Comparison of ENCODE assay signal across 33 cellular contexts in genomic region chr9:24095246-24095645, GRCh38.
"Had no signal": no experiment of that assay in that cellular context is flagged by ENCODE, and none has a peak within 500 bp of the region (broad histone marks: within the 10 kb centered on the region; RNA-seq: fewer than 3 reads in every experiment).

No MANE protein-coding gene starts in this region.

- H3K4me1 Mint-ChIP-seq: activated CD4-positive, alpha-beta memory T cell treated with anti-CD3 and anti-CD28 coated beads, Interleukin-2, amount 10 ng/mL, durations not matched to agents 7 days and 5 days; activated CD4-positive, alpha-beta T cell treated with anti-CD3 and anti-CD28 coated beads for 36 hours; activated CD4-positive, alpha-beta T cell treated with anti-CD3 and anti-CD28 coated beads, Interleukin-2, amount 10 ng/mL, durations not matched to agents 7 days and 5 days; activated CD8-positive, alpha-beta memory T cell treated with anti-CD3 and anti-CD28 coated beads, Interleukin-2, amount 10 ng/mL, durations not matched to agents 7 days and 5 days; activated naive CD4-positive, alpha-beta T cell treated with anti-CD3 and anti-CD28 coated beads, Interleukin-2, amount 10 ng/mL, durations not matched to agents 7 days and 5 days; activated naive CD4-positive, alpha-beta T cell treated with anti-CD3 and anti-CD28 coated beads, Interleukin-2, amount 50 U/mL, for 24 hours; activated naive CD8-positive, alpha-beta T cell treated with anti-CD3 and anti-CD28 coated beads, Interleukin-2, amount 10 ng/mL, durations not matched to agents 7 days and 5 days; activated naive CD8-positive, alpha-beta T cell treated with anti-CD3 and anti-CD28 coated beads, Interleukin-2, amount 50 U/mL, for 24 hours; brain; central memory CD8-positive, alpha-beta T cell; WTC11 had no signal

- H3K27ac Mint-ChIP-seq: activated CD4-positive, alpha-beta memory T cell treated with anti-CD3 and anti-CD28 coated beads, Interleukin-2, amount 10 ng/mL, durations not matched to agents 7 days and 5 days; activated CD4-positive, alpha-beta T cell treated with anti-CD3 and anti-CD28 coated beads for 36 hours; activated CD4-positive, alpha-beta T cell treated with anti-CD3 and anti-CD28 coated beads, Interleukin-2, amount 10 ng/mL, durations not matched to agents 7 days and 5 days; activated CD8-positive, alpha-beta memory T cell treated with anti-CD3 and anti-CD28 coated beads, Interleukin-2, amount 10 ng/mL, durations not matched to agents 7 days and 5 days; activated CD8-positive, alpha-beta T cell treated with anti-CD3 and anti-CD28 coated beads, Interleukin-2, amount 10 ng/mL, durations not matched to agents 7 days and 5 days; activated naive CD4-positive, alpha-beta T cell treated with anti-CD3 and anti-CD28 coated beads, Interleukin-2, amount 10 ng/mL, durations not matched to agents 7 days and 5 days; activated naive CD4-positive, alpha-beta T cell treated with anti-CD3 and anti-CD28 coated beads, Interleukin-2, amount 50 U/mL, for 24 hours; activated naive CD8-positive, alpha-beta T cell; activated naive CD8-positive, alpha-beta T cell treated with anti-CD3 and anti-CD28 coated beads, Interleukin-2, amount 10 ng/mL, durations not matched to agents 7 days and 5 days; activated naive CD8-positive, alpha-beta T cell treated with anti-CD3 and anti-CD28 coated beads, Interleukin-2, amount 50 U/mL, for 24 hours; activated T-cell treated with anti-CD3 and anti-CD28 coated beads, Interleukin-2, amount 50 U/mL, for 24 hours; activated T-helper 2 cell treated with anti-CD3 and anti-CD28 coated beads, Interferon-gamma antibody, Interleukin-2, Interleukin-4, amounts not matched to agents 10 μg/mL and 5 μg/mL and 100 μg/mL, durations not matched to agents 14 hours and 24 hours and 36 hours; brain; T-helper 1 cell treated with Interleukin-12 subunit alpha and Interleukin-12 subunit beta and Interleukin-4 antibody, amounts not matched to agents 30 μg/mL and 1 μg/mL, for 36 hours; T-helper 2 cell treated with Interferon-gamma antibody and Interleukin-4, amounts not matched to agents 5 μg/mL and 100 μg/mL, for 36 hours; WTC11 had no signal

- DNase-seq: activated CD4-positive, alpha-beta memory T cell treated with anti-CD3 and anti-CD28 coated beads, Interleukin-2, amount 10 ng/mL, durations not matched to agents 7 days and 5 days; activated CD4-positive, alpha-beta T cell treated with anti-CD3 and anti-CD28 coated beads for 1 hour; activated CD4-positive, alpha-beta T cell treated with anti-CD3 and anti-CD28 coated beads for 36 hours; activated CD4-positive, alpha-beta T cell treated with anti-CD3 and anti-CD28 coated beads for 48 hours; activated CD4-positive, alpha-beta T cell treated with anti-CD3 and anti-CD28 coated beads, Interleukin-2, amount 10 ng/mL, durations not matched to agents 7 days and 5 days; activated CD4-positive, alpha-beta T cell treated with anti-CD3 and anti-CD28 coated beads, Interleukin-2, amount 50 U/mL, for 48 hours; activated CD4-positive, CD25-positive, alpha-beta regulatory T cell; activated CD8-positive, alpha-beta memory T cell treated with anti-CD3 and anti-CD28 coated beads for 24 hours; activated CD8-positive, alpha-beta memory T cell treated with anti-CD3 and anti-CD28 coated beads, Interleukin-2, amount 10 ng/mL, durations not matched to agents 7 days and 5 days; activated CD8-positive, alpha-beta memory T cell treated with anti-CD3 and anti-CD28 coated beads, Interleukin-2, amount 50 U/mL, for 48 hours; activated CD8-positive, alpha-beta T cell treated with anti-CD3 and anti-CD28 coated beads, Interleukin-2, amount 10 ng/mL, durations not matched to agents 7 days and 5 days; activated effector memory CD4-positive, alpha-beta T cell treated with Interleukin-2 at 50 U/mL for 16 hours; activated gamma-delta T cell; activated naive CD4-positive, alpha-beta T cell treated with anti-CD3 and anti-CD28 coated beads, Interleukin-2, amount 10 ng/mL, durations not matched to agents 7 days and 5 days; activated naive CD4-positive, alpha-beta T cell treated with Interleukin-2 at 50 U/mL for 16 hours; activated naive CD8-positive, alpha-beta T cell treated with anti-CD3 and anti-CD28 coated beads, Interleukin-2, amount 10 ng/mL, durations not matched to agents 7 days and 5 days; activated naive CD8-positive, alpha-beta T cell treated with anti-CD3 and anti-CD28 coated beads, Interleukin-2, amount 50 U/mL, for 24 hours; activated T-cell treated with anti-CD3 and anti-CD28 coated beads, Interleukin-2, amount 50 U/mL, for 24 hours; activated T-cell treated with anti-CD3 and anti-CD28 coated beads, Interleukin-2, amount 50 U/mL, for 48 hours; amygdala; anterior cingulate cortex; T-helper 1 cell; T-helper 2 cell; T-helper 9 cell; WERI-Rb-1 had no signal

- H3K4me3 Mint-ChIP-seq: activated CD4-positive, alpha-beta memory T cell treated with anti-CD3 and anti-CD28 coated beads, Interleukin-2, amount 10 ng/mL, durations not matched to agents 7 days and 5 days; activated CD4-positive, alpha-beta T cell treated with anti-CD3 and anti-CD28 coated beads for 36 hours; activated CD4-positive, alpha-beta T cell treated with anti-CD3 and anti-CD28 coated beads, Interleukin-2, amount 10 ng/mL, durations not matched to agents 7 days and 5 days; activated CD8-positive, alpha-beta memory T cell treated with anti-CD3 and anti-CD28 coated beads, Interleukin-2, amount 10 ng/mL, durations not matched to agents 7 days and 5 days; activated CD8-positive, alpha-beta T cell treated with anti-CD3 and anti-CD28 coated beads, Interleukin-2, amount 10 ng/mL, durations not matched to agents 7 days and 5 days; activated naive CD4-positive, alpha-beta T cell treated with anti-CD3 and anti-CD28 coated beads, Interleukin-2, amount 10 ng/mL, durations not matched to agents 7 days and 5 days; activated naive CD4-positive, alpha-beta T cell treated with anti-CD3 and anti-CD28 coated beads, Interleukin-2, amount 50 U/mL, for 24 hours; activated naive CD8-positive, alpha-beta T cell; activated naive CD8-positive, alpha-beta T cell treated with anti-CD3 and anti-CD28 coated beads, Interleukin-2, amount 10 ng/mL, durations not matched to agents 7 days and 5 days; activated naive CD8-positive, alpha-beta T cell treated with anti-CD3 and anti-CD28 coated beads, Interleukin-2, amount 50 U/mL, for 24 hours; activated T-cell treated with anti-CD3 and anti-CD28 coated beads, Interleukin-2, amount 50 U/mL, for 24 hours; brain; central memory CD8-positive, alpha-beta T cell; T-helper 1 cell treated with Interleukin-12 subunit alpha and Interleukin-12 subunit beta and Interleukin-4 antibody, amounts not matched to agents 30 μg/mL and 1 μg/mL, for 36 hours; T-helper 2 cell treated with Interferon-gamma antibody and Interleukin-4, amounts not matched to agents 5 μg/mL and 100 μg/mL, for 36 hours; WTC11 had no signal

- H3K27me3 Mint-ChIP-seq: activated CD4-positive, alpha-beta memory T cell treated with anti-CD3 and anti-CD28 coated beads, Interleukin-2, amount 10 ng/mL, durations not matched to agents 7 days and 5 days; activated CD4-positive, alpha-beta T cell treated with anti-CD3 and anti-CD28 coated beads for 36 hours; activated CD4-positive, alpha-beta T cell treated with anti-CD3 and anti-CD28 coated beads, Interleukin-2, amount 10 ng/mL, durations not matched to agents 7 days and 5 days; activated CD8-positive, alpha-beta memory T cell treated with anti-CD3 and anti-CD28 coated beads, Interleukin-2, amount 10 ng/mL, durations not matched to agents 7 days and 5 days; activated naive CD4-positive, alpha-beta T cell treated with anti-CD3 and anti-CD28 coated beads, Interleukin-2, amount 10 ng/mL, durations not matched to agents 7 days and 5 days; activated naive CD4-positive, alpha-beta T cell treated with anti-CD3 and anti-CD28 coated beads, Interleukin-2, amount 50 U/mL, for 24 hours; activated naive CD8-positive, alpha-beta T cell; activated naive CD8-positive, alpha-beta T cell treated with anti-CD3 and anti-CD28 coated beads, Interleukin-2, amount 10 ng/mL, durations not matched to agents 7 days and 5 days; activated naive CD8-positive, alpha-beta T cell treated with anti-CD3 and anti-CD28 coated beads, Interleukin-2, amount 50 U/mL, for 24 hours; activated T-cell treated with anti-CD3 and anti-CD28 coated beads, Interleukin-2, amount 50 U/mL, for 24 hours; brain; central memory CD8-positive, alpha-beta T cell had no signal

- H3K36me3 Mint-ChIP-seq: activated CD8-positive, alpha-beta memory T cell treated with anti-CD3 and anti-CD28 coated beads, Interleukin-2, amount 10 ng/mL, durations not matched to agents 7 days and 5 days; activated naive CD4-positive, alpha-beta T cell treated with anti-CD3 and anti-CD28 coated beads, Interleukin-2, amount 10 ng/mL, durations not matched to agents 7 days and 5 days; activated naive CD4-positive, alpha-beta T cell treated with anti-CD3 and anti-CD28 coated beads, Interleukin-2, amount 50 U/mL, for 24 hours; activated naive CD8-positive, alpha-beta T cell; activated naive CD8-positive, alpha-beta T cell treated with anti-CD3 and anti-CD28 coated beads, Interleukin-2, amount 10 ng/mL, durations not matched to agents 7 days and 5 days; brain had no signal
